In genomic region chr5:38212307-38212706, GRCh38 we compare ENCODE assay signal across 27 cellular contexts.
"Had no signal": no experiment of that assay in that cellular context is flagged by ENCODE, and none has a peak within 500 bp of the region (broad histone marks: within the 10 kb centered on the region; RNA-seq: fewer than 3 reads in every experiment).

No MANE protein-coding gene starts in this region.

- H3K27me3 ChIP-seq: stomach, suprapubic skin, testis, thyroid gland, tibial artery, tibial nerve, transverse colon, upper lobe of left lung, upper lobe of right lung, uterus, vagina had no signal

- H3K9me3 ChIP-seq: stomach, suprapubic skin, testis, thoracic aorta, thyroid gland, tibial artery, tibial nerve, transverse colon, upper lobe of left lung, upper lobe of right lung, uterus, vagina had no signal

- H3K36me3 ChIP-seq: stomach, suprapubic skin, thoracic aorta, thyroid gland, tibial artery, tibial nerve, transverse colon, upper lobe of left lung, upper lobe of right lung, uterus, vagina had no signal

- DNase-seq: stimulated activated CD4-positive, alpha-beta T cell treated with anti-CD3 and anti-CD28 coated beads, Interleukin-2, amount 100 ng/mL, for 48 hours; stimulated activated CD4-positive, alpha-beta T cell treated with anti-CD3 and anti-CD28 coated beads, Interleukin-4, amount 100 ng/mL, for 1 hour; stimulated activated CD4-positive, alpha-beta T cell treated with anti-CD3 and anti-CD28 coated beads, Interleukin-4, amount 100 ng/mL, for 24 hours; stimulated activated CD4-positive, alpha-beta T cell treated with anti-CD3 and anti-CD28 coated beads, Interleukin-4, amount 100 ng/mL, for 4 hours; stimulated activated CD8-positive, alpha-beta memory T cell treated with anti-CD3 and anti-CD28 coated beads, Interleukin-4, amount 100 ng/mL, for 48 hours; stimulated activated naive B cell treated with anti-CD40 and anti-IgM and Interleukin-4, amounts not matched to agents 10 μg/mL and 1 μg/mL and 100 μg/mL, for 72 hours; stimulated activated naive CD4-positive, alpha-beta T cell; stimulated activated naive CD4-positive, alpha-beta T cell treated with Interleukin-2 at 50 U/mL for 16 hours; stimulated activated naive CD8-positive, alpha-beta T cell treated with anti-CD3 and anti-CD28 coated beads, Interleukin-15, amount 100 ng/mL, for 72 hours; stimulated activated naive CD8-positive, alpha-beta T cell treated with anti-CD3 and anti-CD28 coated beads, Interleukin-15, Interleukin-2, amounts not matched to agents 100 U/mL and 50 U/mL, for 24 hours; stomach; substantia nigra; testis; thyroid gland; tibial artery; transverse colon; trophoblast cell; upper lobe of left lung; upper lobe of right lung; uterus had no signal

- H3K4me1 ChIP-seq: stomach, suprapubic skin, testis, thyroid gland, tibial artery, transverse colon, upper lobe of left lung, upper lobe of right lung, uterus, vagina had no signal

- H3K27ac ChIP-seq: stomach, suprapubic skin, testis, thoracic aorta, thyroid gland, tibial artery, tibial nerve, transverse colon, upper lobe of left lung, upper lobe of right lung, uterus, vagina had no signal

- ATAC-seq: stimulated activated effector memory CD8-positive, alpha-beta T cell treated with anti-CD3 and anti-CD28 coated beads, Interleukin-12 subunit alpha, Interleukin-12 subunit beta, amount 100 ng/mL, for 72 hours; stimulated activated memory B cell treated with anti-CD40 and anti-IgM and Interleukin-4, amounts not matched to agents 10 μg/mL and 1 μg/mL and 100 μg/mL, for 72 hours; stimulated activated naive B cell treated with anti-CD40 and anti-IgM and Interleukin-4, amounts not matched to agents 10 μg/mL and 1 μg/mL and 100 μg/mL, for 72 hours; stimulated activated naive CD8-positive, alpha-beta T cell treated with anti-CD3 and anti-CD28 coated beads, Interleukin-15, amount 100 ng/mL, for 72 hours; stimulated activated naive CD8-positive, alpha-beta T cell treated with anti-CD3 and anti-CD28 coated beads, Interleukin-15, Interleukin-2, amounts not matched to agents 100 U/mL and 50 U/mL, for 24 hours; upper lobe of right lung had no signal

- H3K4me3 ChIP-seq: stomach, suprapubic skin, testis, thoracic aorta, thyroid gland, tibial artery, tibial nerve, transverse colon, upper lobe of left lung, upper lobe of right lung, uterus, vagina had no signal

- FAIRE-seq: urothelium cell line had no signal
